Comparison of ENCODE assay signal across 8 cellular contexts in the genomic region with DNA sequence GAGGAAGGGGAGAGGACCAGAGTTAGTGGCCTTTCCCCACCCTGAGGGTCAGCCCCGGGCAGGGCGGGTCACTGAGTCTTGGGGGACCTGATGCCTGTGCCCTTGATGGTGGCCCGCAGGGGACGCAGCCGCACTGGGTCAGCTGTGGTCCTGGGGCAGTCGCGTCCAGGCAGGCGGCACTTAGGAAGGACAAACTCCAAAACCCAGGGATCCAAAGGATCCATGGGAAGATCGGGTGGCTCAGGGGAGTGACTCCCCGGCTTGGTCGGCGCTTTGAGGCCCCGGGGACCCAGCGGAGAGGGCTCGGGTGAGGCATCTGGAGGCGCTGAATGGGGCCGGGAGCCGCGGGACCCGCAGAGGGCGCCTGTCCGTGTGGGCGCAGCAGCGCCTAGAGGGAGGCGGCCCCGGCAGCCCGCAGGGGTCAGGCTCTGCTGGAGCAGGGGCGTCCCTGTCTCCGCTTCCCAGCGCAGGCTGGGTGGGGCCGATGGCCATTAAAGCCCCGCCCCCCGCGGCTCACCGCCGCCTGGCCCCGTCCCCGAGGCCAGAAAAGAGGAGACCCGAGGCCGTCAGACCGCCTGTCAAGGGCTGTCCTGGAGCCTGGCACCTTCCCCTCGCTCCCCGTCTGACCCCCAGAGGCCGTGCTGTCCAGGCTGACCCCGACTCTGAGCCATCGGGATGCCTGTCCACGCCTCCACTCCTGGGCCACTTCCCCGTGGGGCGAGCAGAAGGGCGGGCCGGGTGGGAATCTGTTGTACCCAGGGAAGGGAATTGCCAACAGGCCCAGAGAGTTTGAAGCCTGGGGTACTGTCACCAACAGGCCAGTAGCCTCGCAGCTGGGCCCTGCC. TPM values are rescaled to one million over a fixed set of nuclear protein-coding genes. Genes with fewer than 3 reads are reported as not detected.
DNase-seq lines count a peak whose midpoint lies in the region; ATAC-seq and TF ChIP-seq lines count a peak whose summit lies in the region.

No MANE protein-coding gene starts in this region.

- H3K4me1 ChIP-seq in CD4-positive, alpha-beta memory T cell (ENCODE audit: insufficient read depth, low read length): no peaks in the 10 kb centered on the region
- H3K4me1 ChIP-seq in NT2/D1 (ENCODE audit: insufficient read depth, insufficient read length) (peaks cover 27% of the 10 kb centered on the region), lung (ENCODE audit: control insufficient read depth in 2 of 2, insufficient read depth in 2 of 2, low read length in 2 of 2) (peaks cover 0 to 4% of the 10 kb centered on the region in 2 donors)

- no peaks in the 10 kb centered on the region for H3K9me3 ChIP-seq in CD4-positive, alpha-beta memory T cell (ENCODE audit: control insufficient read depth in 1 of 2, low read length in 2 of 2)
- H3K9me3 ChIP-seq in NT2/D1 (ENCODE audit: insufficient read depth, low read length) (no peaks in the 10 kb centered on the region), lung (ENCODE audit: control insufficient read depth in 2 of 2, insufficient read depth in 1 of 2, low read length in 1 of 2) (no peaks in the 10 kb centered on the region)

- peak in 3 of 5 donors; percentile 13 to 19 (median 15) for DNase-seq in CD4-positive, alpha-beta memory T cell
- DNase-seq in NT2/D1 (ENCODE audit: low read depth, low spot score): no peak
- no peak for DNase-seq in coronary artery (ENCODE audit: low spot score)
- peak; percentile 47 for DNase-seq in lung (ENCODE audit: low spot score)
- peak; percentile 29 to 34 for DNase-seq in stimulated activated naive CD8-positive, alpha-beta T cell treated with anti-CD3 and anti-CD28 coated beads, Interleukin-15, amount 100 ng/mL, for 72 hours
- DNase-seq in NCI-H187 (lab: John Stamatoyannopoulos, UW): no peak

- peaks cover 7% of the 10 kb centered on the region for H3K27me3 ChIP-seq in CD4-positive, alpha-beta memory T cell (ENCODE audit: insufficient read depth, low read length)
- no peaks in the 10 kb centered on the region for H3K27me3 ChIP-seq in NT2/D1 (ENCODE audit: insufficient read depth, insufficient read length)
- no peaks in the 10 kb centered on the region for H3K27me3 ChIP-seq in lung (ENCODE audit: control insufficient read depth, insufficient read depth)

- CTCF ChIA-PET in CD4-positive, alpha-beta memory T cell (lab: Charles Lee; ENCODE audit: partially characterized antibody): no interaction called here

- peaks cover 5 to 8% of the 10 kb centered on the region in 2 donors for H3K27me3 Mint-ChIP-seq in CD4-positive, alpha-beta memory T cell
- peaks cover 12% of the 10 kb centered on the region for H3K27me3 Mint-ChIP-seq in stimulated activated naive CD8-positive, alpha-beta T cell treated with anti-CD3 and anti-CD28 coated beads, Interleukin-15, amount 100 ng/mL, for 72 hours

- intact Hi-C loops in CD4-positive, alpha-beta memory T cell (cut with micrococcal nuclease): no loop called here

- 21 to 26% methylated on average over 35 to 52 of the region's 52 CpGs for WGBS in lung, 2 donors

- POLR2A ChIA-PET in CD4-positive, alpha-beta memory T cell (lab: Charles Lee; ENCODE audit: partially characterized antibody): no interaction called here

- H3K27ac Mint-ChIP-seq in CD4-positive, alpha-beta memory T cell: no peak overlapping the region
- no peak overlapping the region for H3K27ac Mint-ChIP-seq in stimulated activated naive CD8-positive, alpha-beta T cell treated with anti-CD3 and anti-CD28 coated beads, Interleukin-15, amount 100 ng/mL, for 72 hours

- ATAC-seq in lung (ENCODE audit: insufficient read depth, low FRiP score): peak; percentile 40
- ATAC-seq in stimulated activated naive CD8-positive, alpha-beta T cell treated with anti-CD3 and anti-CD28 coated beads, Interleukin-15, amount 100 ng/mL, for 72 hours: peak; percentile 87
- ATAC-seq in HG03342 (IDR thresholded peaks at IDR 0.05; ENCODE audit: unreplicated experiment): no peak
- ATAC-seq in HG02852 (IDR thresholded peaks at IDR 0.05; ENCODE audit: unreplicated experiment): no peak

- peak overlapping the region in 3 of 8 donors; percentile 28 to 73 (median 59) for H3K4me3 Mint-ChIP-seq in CD4-positive, alpha-beta memory T cell
- H3K4me3 Mint-ChIP-seq in stimulated activated naive CD8-positive, alpha-beta T cell treated with anti-CD3 and anti-CD28 coated beads, Interleukin-15, amount 100 ng/mL, for 72 hours: peak overlapping the region; percentile 49 to 66

- H3K27ac ChIP-seq in CD4-positive, alpha-beta memory T cell (ENCODE audit: low read depth, low read length): no peak overlapping the region
- peak overlapping the region; percentile 50 to 56 for H3K27ac ChIP-seq in coronary artery
- H3K27ac ChIP-seq in lung (ENCODE audit: low read depth in 1 of 2, low read length in 1 of 2): no peak overlapping the region

- peaks cover 0 to 4% (median 0%) of the 10 kb centered on the region in 4 donors for H3K4me1 Mint-ChIP-seq in CD4-positive, alpha-beta memory T cell
- peaks cover 8% of the 10 kb centered on the region for H3K4me1 Mint-ChIP-seq in stimulated activated naive CD8-positive, alpha-beta T cell treated with anti-CD3 and anti-CD28 coated beads, Interleukin-15, amount 100 ng/mL, for 72 hours

- H3K36me3 Mint-ChIP-seq in CD4-positive, alpha-beta memory T cell: no peaks in the 10 kb centered on the region

- no peak overlapping the region for H3K4me3 ChIP-seq in CD4-positive, alpha-beta memory T cell (ENCODE audit: low read length in 2 of 2)
- H3K4me3 ChIP-seq in NT2/D1 (ENCODE audit: insufficient read length, low read depth) (peak overlapping the region; percentile 4), coronary artery (peak overlapping the region; percentile 63), lung (peak overlapping the region; percentile 6)

- peak overlapping the region; percentile 64 for H3K9ac ChIP-seq in NT2/D1 (ENCODE audit: insufficient read length, low read depth)

- no peaks in the 10 kb centered on the region for H3K9me3 Mint-ChIP-seq in CD4-positive, alpha-beta memory T cell
- H3K9me3 Mint-ChIP-seq in stimulated activated naive CD8-positive, alpha-beta T cell treated with anti-CD3 and anti-CD28 coated beads, Interleukin-15, amount 100 ng/mL, for 72 hours: no peaks in the 10 kb centered on the region

- no peak for TF ChIP-seq CTCF in coronary artery (IDR thresholded peaks at IDR 0.05)
- TF ChIP-seq CTCF in lung (IDR thresholded peaks at IDR 0.05; ENCODE audit: control extremely low read depth, extremely low read depth): no peak

- H3K36me3 ChIP-seq in CD4-positive, alpha-beta memory T cell (ENCODE audit: insufficient read depth, low read length): no peaks in the 10 kb centered on the region
- H3K36me3 ChIP-seq in NT2/D1 (ENCODE audit: insufficient read depth, insufficient read length, low read length): no peaks in the 10 kb centered on the region
- H3K36me3 ChIP-seq in lung (ENCODE audit: control insufficient read depth in 2 of 2, insufficient read depth in 2 of 2, low read length in 2 of 2): no peaks in the 10 kb centered on the region

RNA-seq across cellular contexts. Expression of gene CIDEC, which starts 17.4 kb away (rescaled TPM):
- total RNA-seq in CD4-positive, alpha-beta memory T cell: not detected
- polyA plus RNA-seq in CD4-positive, alpha-beta memory T cell: not detected
- total RNA-seq in lung: not detected
- polyA plus RNA-seq in lung: under 1 TPM in 1 of 2 donors, not detected in 1; 0.08 TPM

RNA-seq across cellular contexts. Expression of gene RPUSD3, which starts 18.8 kb away (rescaled TPM):
- 10 to 100 TPM; 63.3 to 67.6 TPM for total RNA-seq in CD4-positive, alpha-beta memory T cell
- 10 to 100 TPM; 55.2 to 68.4 TPM for polyA plus RNA-seq in CD4-positive, alpha-beta memory T cell
- 10 to 100 TPM; 16.3 to 34.9 TPM for total RNA-seq in lung
- 10 to 100 TPM; 25.7 to 26.8 TPM for polyA plus RNA-seq in lung

RNA-seq across cellular contexts. Expression of gene JAGN1, which starts 27.8 kb away (rescaled TPM):
- total RNA-seq in CD4-positive, alpha-beta memory T cell: 10 to 100 TPM; 26.5 to 29.1 TPM
- 10 to 100 TPM; 40.8 to 48.3 TPM for polyA plus RNA-seq in CD4-positive, alpha-beta memory T cell
- total RNA-seq in lung: 10 to 100 TPM; 20.7 to 28.7 TPM
- polyA plus RNA-seq in lung: 10 to 100 TPM; 41.0 to 43.7 TPM

RNA-seq across cellular contexts. Expression of gene IL17RE, which starts 40.0 kb away (rescaled TPM):
- total RNA-seq in CD4-positive, alpha-beta memory T cell: 1 to 10 TPM; 1.5 to 2.4 TPM
- 1 to 10 TPM in 1 of 2 donors, under 1 TPM in 1; 0.65 to 1.6 TPM for polyA plus RNA-seq in CD4-positive, alpha-beta memory T cell
- 10 to 100 TPM; 11.3 to 22.9 TPM for total RNA-seq in lung
- polyA plus RNA-seq in lung: 10 to 100 TPM in 1 of 2 donors, 1 to 10 TPM in 1; 7.0 to 26.1 TPM

RNA-seq across cellular contexts. Expression of gene TTLL3, which starts 52.6 kb away (rescaled TPM):
- 10 to 100 TPM; 81.4 to 91.7 TPM for total RNA-seq in CD4-positive, alpha-beta memory T cell
- 1 to 10 TPM; 3.0 to 5.9 TPM for polyA plus RNA-seq in CD4-positive, alpha-beta memory T cell
- 10 to 100 TPM; 40.7 to 82.3 TPM for total RNA-seq in lung
- polyA plus RNA-seq in lung: 10 to 100 TPM; 28.4 to 34.2 TPM

Comparison
In these comparisons a context has a peak if more than half of its experiments do, and no peak if none do; other contexts are left out.
1. DNase-seq: peak in CD4-positive, alpha-beta memory T cell (3 of 5), lung (single experiment) and stimulated activated naive CD8-positive, alpha-beta T cell treated with anti-CD3 and anti-CD28 coated beads, Interleukin-15, amount 100 ng/mL, for 72 hours (2 of 2); none in NT2/D1 (single experiment), coronary artery (single experiment) and NCI-H187 (0 of 2).
2. H3K27ac ChIP-seq: peak in coronary artery (2 of 2); none in CD4-positive, alpha-beta memory T cell (single experiment) and lung (0 of 2).
3. H3K4me3 ChIP-seq: peak in NT2/D1 (single experiment), coronary artery (single experiment) and lung (single experiment); none in CD4-positive, alpha-beta memory T cell (0 of 2).
4. ATAC-seq: peak in lung (single experiment) and stimulated activated naive CD8-positive, alpha-beta T cell treated with anti-CD3 and anti-CD28 coated beads, Interleukin-15, amount 100 ng/mL, for 72 hours (single experiment); none in HG03342 (single experiment) and HG02852 (single experiment).